ENCODE assay signal across 29 cellular contexts in genomic region chr2:112089375-112089774, GRCh38.
"Had no signal": no experiment of that assay in that cellular context is flagged by ENCODE, and none has a peak within 500 bp of the region (broad histone marks: within the 10 kb centered on the region; RNA-seq: fewer than 3 reads in every experiment).

No MANE protein-coding gene starts in this region.

- H3K9me3 ChIP-seq: ascending aorta, breast epithelium, colonic mucosa had no signal

- H3K4me3 Mint-ChIP-seq: activated CD4-positive, alpha-beta memory T cell treated with anti-CD3 and anti-CD28 coated beads for 36 hours; activated CD4-positive, alpha-beta T cell treated with anti-CD3 and anti-CD28 coated beads for 36 hours; activated CD4-positive, alpha-beta T cell treated with anti-CD3 and anti-CD28 coated beads, Interleukin-2, amount 10 ng/mL, durations not matched to agents 24 days and 14 days; activated CD8-positive, alpha-beta memory T cell treated with anti-CD3 and anti-CD28 coated beads, Interleukin-2, amount 10 ng/mL, durations not matched to agents 7 days and 5 days; activated CD8-positive, alpha-beta T cell treated with anti-CD3 and anti-CD28 coated beads, Interleukin-2, amount 10 ng/mL, durations not matched to agents 7 days and 5 days; activated naive CD4-positive, alpha-beta T cell treated with anti-CD3 and anti-CD28 coated beads for 36 hours; activated naive CD8-positive, alpha-beta T cell; activated T-helper 1 cell treated with anti-CD3 and anti-CD28 coated beads, Interleukin-12 subunit alpha, Interleukin-12 subunit beta, Interleukin-2, Interleukin-4 antibody, amounts not matched to agents 30 ng/mL and 10 ng/mL and 1 ng/mL, durations not matched to agents 14 hours and 24 hours and 36 hours; brain had no signal

- H3K4me1 Mint-ChIP-seq: brain had no signal

- H3K27me3 ChIP-seq: ascending aorta, breast epithelium, cardiac muscle cell, colonic mucosa, dorsolateral prefrontal cortex had no signal

- H3K4me1 ChIP-seq: ascending aorta, breast epithelium, colonic mucosa had no signal

- DNase-seq: activated CD4-positive, alpha-beta memory T cell treated with anti-CD3 and anti-CD28 coated beads for 36 hours; activated CD4-positive, alpha-beta T cell treated with anti-CD3 and anti-CD28 coated beads for 36 hours; activated CD4-positive, alpha-beta T cell treated with anti-CD3 and anti-CD28 coated beads, Interleukin-2, amount 10 ng/mL, durations not matched to agents 24 days and 14 days; activated CD4-positive, CD25-positive, alpha-beta regulatory T cell; activated CD4-positive, CD25-positive, alpha-beta regulatory T cell treated with anti-CD3 and anti-CD28 coated beads, Interleukin-2, amount 50 U/mL, for 72 hours; activated CD8-positive, alpha-beta memory T cell treated with anti-CD3 and anti-CD28 coated beads, Interleukin-2, amount 10 ng/mL, durations not matched to agents 7 days and 5 days; activated CD8-positive, alpha-beta memory T cell treated with anti-CD3 and anti-CD28 coated beads, Interleukin-2, amount 50 U/mL, for 4 hours; activated CD8-positive, alpha-beta T cell treated with anti-CD3 and anti-CD28 coated beads, Interleukin-2, amount 10 ng/mL, durations not matched to agents 7 days and 5 days; activated effector memory CD4-positive, alpha-beta T cell treated with anti-CD3 and anti-CD28 coated beads, Interleukin-2, amount 50 U/mL, for 16 hours; activated naive CD4-positive, alpha-beta T cell treated with anti-CD3 and anti-CD28 coated beads for 36 hours; activated T-cell treated with anti-CD3 and anti-CD28 coated beads, Interleukin-2, amount 50 U/mL, for 1 hour; activated T-cell treated with anti-CD3 and anti-CD28 coated beads, Interleukin-2, amount 50 U/mL, for 48 hours; central memory CD4-positive, alpha-beta T cell; cerebellar nuclear complex; colonic mucosa; dorsolateral prefrontal cortex; effector memory CD4-positive, alpha-beta T cell; foreskin fibroblast; head of caudate nucleus; T-helper 1 cell; T-helper 2 cell had no signal

- H3K4me3 ChIP-seq: ascending aorta, breast epithelium, cardiac muscle cell, colonic mucosa, dorsolateral prefrontal cortex had no signal

- H3K27me3 Mint-ChIP-seq: activated CD4-positive, alpha-beta memory T cell treated with anti-CD3 and anti-CD28 coated beads for 36 hours; activated CD4-positive, alpha-beta T cell treated with anti-CD3 and anti-CD28 coated beads for 36 hours; activated CD4-positive, alpha-beta T cell treated with anti-CD3 and anti-CD28 coated beads, Interleukin-2, amount 10 ng/mL, durations not matched to agents 24 days and 14 days; activated CD8-positive, alpha-beta memory T cell treated with anti-CD3 and anti-CD28 coated beads, Interleukin-2, amount 10 ng/mL, durations not matched to agents 7 days and 5 days; activated naive CD8-positive, alpha-beta T cell; brain had no signal

- H3K27ac ChIP-seq: ascending aorta, breast epithelium, cardiac muscle cell, colonic mucosa, dorsolateral prefrontal cortex had no signal

- H3K27ac Mint-ChIP-seq: activated CD4-positive, alpha-beta memory T cell treated with anti-CD3 and anti-CD28 coated beads for 36 hours; activated CD4-positive, alpha-beta T cell treated with anti-CD3 and anti-CD28 coated beads for 36 hours; activated CD4-positive, alpha-beta T cell treated with anti-CD3 and anti-CD28 coated beads, Interleukin-2, amount 10 ng/mL, durations not matched to agents 24 days and 14 days; activated CD8-positive, alpha-beta memory T cell treated with anti-CD3 and anti-CD28 coated beads, Interleukin-2, amount 10 ng/mL, durations not matched to agents 7 days and 5 days; activated CD8-positive, alpha-beta T cell treated with anti-CD3 and anti-CD28 coated beads, Interleukin-2, amount 10 ng/mL, durations not matched to agents 7 days and 5 days; activated naive CD4-positive, alpha-beta T cell treated with anti-CD3 and anti-CD28 coated beads for 36 hours; activated naive CD8-positive, alpha-beta T cell; activated T-helper 1 cell treated with anti-CD3 and anti-CD28 coated beads, Interleukin-12 subunit alpha, Interleukin-12 subunit beta, Interleukin-2, Interleukin-4 antibody, amounts not matched to agents 30 ng/mL and 10 ng/mL and 1 ng/mL, durations not matched to agents 14 hours and 24 hours and 36 hours; activated T-helper 2 cell treated with anti-CD3 and anti-CD28 coated beads, Interferon-gamma antibody, Interleukin-2, Interleukin-4, amounts not matched to agents 10 μg/mL and 5 μg/mL and 100 μg/mL, durations not matched to agents 14 hours and 24 hours and 36 hours; brain had no signal

- H3K9me3 Mint-ChIP-seq: activated CD4-positive, alpha-beta memory T cell treated with anti-CD3 and anti-CD28 coated beads for 36 hours; activated CD4-positive, alpha-beta T cell treated with anti-CD3 and anti-CD28 coated beads, Interleukin-2, amount 10 ng/mL, durations not matched to agents 24 days and 14 days; activated naive CD4-positive, alpha-beta T cell treated with anti-CD3 and anti-CD28 coated beads for 36 hours; activated T-helper 1 cell treated with anti-CD3 and anti-CD28 coated beads, Interleukin-12 subunit alpha, Interleukin-12 subunit beta, Interleukin-2, Interleukin-4 antibody, amounts not matched to agents 30 ng/mL and 10 ng/mL and 1 ng/mL, durations not matched to agents 14 hours and 24 hours and 36 hours; activated T-helper 2 cell treated with anti-CD3 and anti-CD28 coated beads, Interferon-gamma antibody, Interleukin-2, Interleukin-4, amounts not matched to agents 10 μg/mL and 5 μg/mL and 100 μg/mL, durations not matched to agents 14 hours and 24 hours and 36 hours; brain had no signal

- ATAC-seq: activated CD4-positive, alpha-beta T cell treated with anti-CD3 and anti-CD28 coated beads for 36 hours; activated CD8-positive, alpha-beta memory T cell treated with anti-CD3 and anti-CD28 coated beads, Interleukin-2, amount 10 ng/mL, durations not matched to agents 7 days and 5 days; activated CD8-positive, alpha-beta T cell treated with anti-CD3 and anti-CD28 coated beads, Interleukin-2, amount 10 ng/mL, durations not matched to agents 7 days and 5 days; esophagus mucosa had no signal
